In the genomic region with DNA sequence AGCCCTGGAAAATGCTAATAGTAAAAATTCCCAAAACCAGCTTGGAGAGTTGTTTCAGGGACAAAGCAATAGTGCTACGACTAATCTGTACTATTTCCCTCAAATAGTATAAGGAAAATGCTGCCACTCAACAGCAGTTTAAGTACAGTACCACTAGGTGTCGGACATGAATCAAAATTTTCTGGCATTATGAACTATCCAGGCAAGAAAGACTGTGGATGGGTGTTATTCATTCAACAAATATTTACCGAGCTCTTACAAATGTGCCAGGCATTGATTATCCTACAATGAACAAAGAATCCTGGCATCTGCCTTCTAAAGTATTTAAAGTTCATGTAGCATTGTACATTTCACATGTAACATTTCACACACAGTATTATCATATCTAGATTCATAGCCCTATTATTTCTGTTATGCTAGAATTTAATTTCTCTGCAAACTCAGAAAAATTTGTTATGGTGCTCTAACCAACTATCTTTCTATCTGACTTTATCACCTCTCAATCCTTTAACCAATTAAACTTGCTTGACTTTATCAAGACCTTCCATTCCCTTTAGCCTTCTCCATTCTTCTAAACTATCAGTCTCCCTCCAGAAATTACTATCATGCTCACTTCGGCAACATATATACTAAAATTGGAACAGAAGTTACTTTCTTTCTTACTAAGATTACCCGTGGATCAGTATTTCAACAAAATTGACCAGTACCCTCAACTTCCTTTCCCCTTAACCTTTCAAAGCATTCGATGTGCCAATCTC, we compare ENCODE assay signal across 1 cellular context.
TF ChIP-seq lines count a peak whose summit lies in the region.

No MANE protein-coding gene starts in this region.

TF ChIP-seq in K562, 482 proteins besides CTCF, POLR2A, EP300 and RAD21 (continued from another document and continues in another):
- TF ChIP-seq, protein P1, sequence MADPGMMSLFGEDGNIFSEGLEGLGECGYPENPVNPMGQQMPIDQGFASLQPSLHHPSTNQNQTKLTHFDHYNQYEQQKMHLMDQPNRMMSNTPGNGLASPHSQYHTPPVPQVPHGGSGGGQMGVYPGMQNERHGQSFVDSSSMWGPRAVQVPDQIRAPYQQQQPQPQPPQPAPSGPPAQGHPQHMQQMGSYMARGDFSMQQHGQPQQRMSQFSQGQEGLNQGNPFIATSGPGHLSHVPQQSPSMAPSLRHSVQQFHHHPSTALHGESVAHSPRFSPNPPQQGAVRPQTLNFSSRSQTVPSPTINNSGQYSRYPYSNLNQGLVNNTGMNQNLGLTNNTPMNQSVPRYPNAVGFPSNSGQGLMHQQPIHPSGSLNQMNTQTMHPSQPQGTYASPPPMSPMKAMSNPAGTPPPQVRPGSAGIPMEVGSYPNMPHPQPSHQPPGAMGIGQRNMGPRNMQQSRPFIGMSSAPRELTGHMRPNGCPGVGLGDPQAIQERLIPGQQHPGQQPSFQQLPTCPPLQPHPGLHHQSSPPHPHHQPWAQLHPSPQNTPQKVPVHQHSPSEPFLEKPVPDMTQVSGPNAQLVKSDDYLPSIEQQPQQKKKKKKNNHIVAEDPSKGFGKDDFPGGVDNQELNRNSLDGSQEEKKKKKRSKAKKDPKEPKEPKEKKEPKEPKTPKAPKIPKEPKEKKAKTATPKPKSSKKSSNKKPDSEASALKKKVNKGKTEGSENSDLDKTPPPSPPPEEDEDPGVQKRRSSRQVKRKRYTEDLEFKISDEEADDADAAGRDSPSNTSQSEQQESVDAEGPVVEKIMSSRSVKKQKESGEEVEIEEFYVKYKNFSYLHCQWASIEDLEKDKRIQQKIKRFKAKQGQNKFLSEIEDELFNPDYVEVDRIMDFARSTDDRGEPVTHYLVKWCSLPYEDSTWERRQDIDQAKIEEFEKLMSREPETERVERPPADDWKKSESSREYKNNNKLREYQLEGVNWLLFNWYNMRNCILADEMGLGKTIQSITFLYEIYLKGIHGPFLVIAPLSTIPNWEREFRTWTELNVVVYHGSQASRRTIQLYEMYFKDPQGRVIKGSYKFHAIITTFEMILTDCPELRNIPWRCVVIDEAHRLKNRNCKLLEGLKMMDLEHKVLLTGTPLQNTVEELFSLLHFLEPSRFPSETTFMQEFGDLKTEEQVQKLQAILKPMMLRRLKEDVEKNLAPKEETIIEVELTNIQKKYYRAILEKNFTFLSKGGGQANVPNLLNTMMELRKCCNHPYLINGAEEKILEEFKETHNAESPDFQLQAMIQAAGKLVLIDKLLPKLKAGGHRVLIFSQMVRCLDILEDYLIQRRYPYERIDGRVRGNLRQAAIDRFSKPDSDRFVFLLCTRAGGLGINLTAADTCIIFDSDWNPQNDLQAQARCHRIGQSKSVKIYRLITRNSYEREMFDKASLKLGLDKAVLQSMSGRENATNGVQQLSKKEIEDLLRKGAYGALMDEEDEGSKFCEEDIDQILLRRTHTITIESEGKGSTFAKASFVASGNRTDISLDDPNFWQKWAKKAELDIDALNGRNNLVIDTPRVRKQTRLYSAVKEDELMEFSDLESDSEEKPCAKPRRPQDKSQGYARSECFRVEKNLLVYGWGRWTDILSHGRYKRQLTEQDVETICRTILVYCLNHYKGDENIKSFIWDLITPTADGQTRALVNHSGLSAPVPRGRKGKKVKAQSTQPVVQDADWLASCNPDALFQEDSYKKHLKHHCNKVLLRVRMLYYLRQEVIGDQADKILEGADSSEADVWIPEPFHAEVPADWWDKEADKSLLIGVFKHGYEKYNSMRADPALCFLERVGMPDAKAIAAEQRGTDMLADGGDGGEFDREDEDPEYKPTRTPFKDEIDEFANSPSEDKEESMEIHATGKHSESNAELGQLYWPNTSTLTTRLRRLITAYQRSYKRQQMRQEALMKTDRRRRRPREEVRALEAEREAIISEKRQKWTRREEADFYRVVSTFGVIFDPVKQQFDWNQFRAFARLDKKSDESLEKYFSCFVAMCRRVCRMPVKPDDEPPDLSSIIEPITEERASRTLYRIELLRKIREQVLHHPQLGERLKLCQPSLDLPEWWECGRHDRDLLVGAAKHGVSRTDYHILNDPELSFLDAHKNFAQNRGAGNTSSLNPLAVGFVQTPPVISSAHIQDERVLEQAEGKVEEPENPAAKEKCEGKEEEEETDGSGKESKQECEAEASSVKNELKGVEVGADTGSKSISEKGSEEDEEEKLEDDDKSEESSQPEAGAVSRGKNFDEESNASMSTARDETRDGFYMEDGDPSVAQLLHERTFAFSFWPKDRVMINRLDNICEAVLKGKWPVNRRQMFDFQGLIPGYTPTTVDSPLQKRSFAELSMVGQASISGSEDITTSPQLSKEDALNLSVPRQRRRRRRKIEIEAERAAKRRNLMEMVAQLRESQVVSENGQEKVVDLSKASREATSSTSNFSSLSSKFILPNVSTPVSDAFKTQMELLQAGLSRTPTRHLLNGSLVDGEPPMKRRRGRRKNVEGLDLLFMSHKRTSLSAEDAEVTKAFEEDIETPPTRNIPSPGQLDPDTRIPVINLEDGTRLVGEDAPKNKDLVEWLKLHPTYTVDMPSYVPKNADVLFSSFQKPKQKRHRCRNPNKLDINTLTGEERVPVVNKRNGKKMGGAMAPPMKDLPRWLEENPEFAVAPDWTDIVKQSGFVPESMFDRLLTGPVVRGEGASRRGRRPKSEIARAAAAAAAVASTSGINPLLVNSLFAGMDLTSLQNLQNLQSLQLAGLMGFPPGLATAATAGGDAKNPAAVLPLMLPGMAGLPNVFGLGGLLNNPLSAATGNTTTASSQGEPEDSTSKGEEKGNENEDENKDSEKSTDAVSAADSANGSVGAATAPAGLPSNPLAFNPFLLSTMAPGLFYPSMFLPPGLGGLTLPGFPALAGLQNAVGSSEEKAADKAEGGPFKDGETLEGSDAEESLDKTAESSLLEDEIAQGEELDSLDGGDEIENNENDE (IDR thresholded peaks at IDR 0.05; ENCODE audit: low read depth, low read length): no peak
- TF ChIP-seq ZBTB17 (CRISPR knock-in tag; IDR thresholded peaks at IDR 0.05): no peak
- TF ChIP-seq POU5F1 (IDR thresholded peaks at IDR 0.05; ENCODE audit: borderline replicate concordance, low read depth, low read length, partially characterized antibody): no peak
- no peak for TF ChIP-seq POLR2H (tag; IDR thresholded peaks at IDR 0.05; ENCODE audit: low read depth)
- no peak for TF ChIP-seq HNRNPH1 (optimal IDR thresholded peaks at IDR 0.05; ENCODE audit: low read depth, low read length)
- peak; percentile 9; the same call in 1 of the 2 replicates for TF ChIP-seq RB1 (IDR thresholded peaks at IDR 0.05; ENCODE audit: low read depth)
- TF ChIP-seq, protein P2, sequence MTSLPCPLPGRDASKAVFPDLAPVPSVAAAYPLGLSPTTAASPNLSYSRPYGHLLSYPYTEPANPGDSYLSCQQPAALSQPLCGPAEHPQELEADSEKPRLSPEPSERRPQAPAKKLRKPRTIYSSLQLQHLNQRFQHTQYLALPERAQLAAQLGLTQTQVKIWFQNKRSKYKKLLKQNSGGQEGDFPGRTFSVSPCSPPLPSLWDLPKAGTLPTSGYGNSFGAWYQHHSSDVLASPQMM (CRISPR knock-in tag; IDR thresholded peaks at IDR 0.05): no peak
- no peak for TF ChIP-seq SREBF2 (CRISPR knock-in tag; IDR thresholded peaks at IDR 0.05)
- TF ChIP-seq CEBPG (CRISPR knock-in tag; IDR thresholded peaks at IDR 0.05): no peak
- TF ChIP-seq CEBPG (tag; conservative IDR thresholded peaks at IDR 0.05 in 1 of 2, IDR thresholded peaks at IDR 0.05 in 1 of 2): no peak
- TF ChIP-seq, protein P3, sequence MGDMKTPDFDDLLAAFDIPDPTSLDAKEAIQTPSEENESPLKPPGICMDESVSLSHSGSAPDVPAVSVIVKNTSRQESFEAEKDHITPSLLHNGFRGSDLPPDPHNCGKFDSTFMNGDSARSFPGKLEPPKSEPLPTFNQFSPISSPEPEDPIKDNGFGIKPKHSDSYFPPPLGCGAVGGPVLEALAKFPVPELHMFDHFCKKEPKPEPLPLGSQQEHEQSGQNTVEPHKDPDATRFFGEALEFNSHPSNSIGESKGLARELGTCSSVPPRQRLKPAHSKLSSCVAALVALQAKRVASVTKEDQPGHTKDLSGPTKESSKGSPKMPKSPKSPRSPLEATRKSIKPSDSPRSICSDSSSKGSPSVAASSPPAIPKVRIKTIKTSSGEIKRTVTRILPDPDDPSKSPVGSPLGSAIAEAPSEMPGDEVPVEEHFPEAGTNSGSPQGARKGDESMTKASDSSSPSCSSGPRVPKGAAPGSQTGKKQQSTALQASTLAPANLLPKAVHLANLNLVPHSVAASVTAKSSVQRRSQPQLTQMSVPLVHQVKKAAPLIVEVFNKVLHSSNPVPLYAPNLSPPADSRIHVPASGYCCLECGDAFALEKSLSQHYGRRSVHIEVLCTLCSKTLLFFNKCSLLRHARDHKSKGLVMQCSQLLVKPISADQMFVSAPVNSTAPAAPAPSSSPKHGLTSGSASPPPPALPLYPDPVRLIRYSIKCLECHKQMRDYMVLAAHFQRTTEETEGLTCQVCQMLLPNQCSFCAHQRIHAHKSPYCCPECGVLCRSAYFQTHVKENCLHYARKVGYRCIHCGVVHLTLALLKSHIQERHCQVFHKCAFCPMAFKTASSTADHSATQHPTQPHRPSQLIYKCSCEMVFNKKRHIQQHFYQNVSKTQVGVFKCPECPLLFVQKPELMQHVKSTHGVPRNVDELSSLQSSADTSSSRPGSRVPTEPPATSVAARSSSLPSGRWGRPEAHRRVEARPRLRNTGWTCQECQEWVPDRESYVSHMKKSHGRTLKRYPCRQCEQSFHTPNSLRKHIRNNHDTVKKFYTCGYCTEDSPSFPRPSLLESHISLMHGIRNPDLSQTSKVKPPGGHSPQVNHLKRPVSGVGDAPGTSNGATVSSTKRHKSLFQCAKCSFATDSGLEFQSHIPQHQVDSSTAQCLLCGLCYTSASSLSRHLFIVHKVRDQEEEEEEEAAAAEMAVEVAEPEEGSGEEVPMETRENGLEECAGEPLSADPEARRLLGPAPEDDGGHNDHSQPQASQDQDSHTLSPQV (IDR thresholded peaks at IDR 0.05): peak; percentile 38; the same call in 1 of the 2 replicates
- TF ChIP-seq KLF16 (IDR thresholded peaks at IDR 0.05): no peak
- TF ChIP-seq HDAC1 (IDR thresholded peaks at IDR 0.05): no peak
- TF ChIP-seq, protein P4, sequence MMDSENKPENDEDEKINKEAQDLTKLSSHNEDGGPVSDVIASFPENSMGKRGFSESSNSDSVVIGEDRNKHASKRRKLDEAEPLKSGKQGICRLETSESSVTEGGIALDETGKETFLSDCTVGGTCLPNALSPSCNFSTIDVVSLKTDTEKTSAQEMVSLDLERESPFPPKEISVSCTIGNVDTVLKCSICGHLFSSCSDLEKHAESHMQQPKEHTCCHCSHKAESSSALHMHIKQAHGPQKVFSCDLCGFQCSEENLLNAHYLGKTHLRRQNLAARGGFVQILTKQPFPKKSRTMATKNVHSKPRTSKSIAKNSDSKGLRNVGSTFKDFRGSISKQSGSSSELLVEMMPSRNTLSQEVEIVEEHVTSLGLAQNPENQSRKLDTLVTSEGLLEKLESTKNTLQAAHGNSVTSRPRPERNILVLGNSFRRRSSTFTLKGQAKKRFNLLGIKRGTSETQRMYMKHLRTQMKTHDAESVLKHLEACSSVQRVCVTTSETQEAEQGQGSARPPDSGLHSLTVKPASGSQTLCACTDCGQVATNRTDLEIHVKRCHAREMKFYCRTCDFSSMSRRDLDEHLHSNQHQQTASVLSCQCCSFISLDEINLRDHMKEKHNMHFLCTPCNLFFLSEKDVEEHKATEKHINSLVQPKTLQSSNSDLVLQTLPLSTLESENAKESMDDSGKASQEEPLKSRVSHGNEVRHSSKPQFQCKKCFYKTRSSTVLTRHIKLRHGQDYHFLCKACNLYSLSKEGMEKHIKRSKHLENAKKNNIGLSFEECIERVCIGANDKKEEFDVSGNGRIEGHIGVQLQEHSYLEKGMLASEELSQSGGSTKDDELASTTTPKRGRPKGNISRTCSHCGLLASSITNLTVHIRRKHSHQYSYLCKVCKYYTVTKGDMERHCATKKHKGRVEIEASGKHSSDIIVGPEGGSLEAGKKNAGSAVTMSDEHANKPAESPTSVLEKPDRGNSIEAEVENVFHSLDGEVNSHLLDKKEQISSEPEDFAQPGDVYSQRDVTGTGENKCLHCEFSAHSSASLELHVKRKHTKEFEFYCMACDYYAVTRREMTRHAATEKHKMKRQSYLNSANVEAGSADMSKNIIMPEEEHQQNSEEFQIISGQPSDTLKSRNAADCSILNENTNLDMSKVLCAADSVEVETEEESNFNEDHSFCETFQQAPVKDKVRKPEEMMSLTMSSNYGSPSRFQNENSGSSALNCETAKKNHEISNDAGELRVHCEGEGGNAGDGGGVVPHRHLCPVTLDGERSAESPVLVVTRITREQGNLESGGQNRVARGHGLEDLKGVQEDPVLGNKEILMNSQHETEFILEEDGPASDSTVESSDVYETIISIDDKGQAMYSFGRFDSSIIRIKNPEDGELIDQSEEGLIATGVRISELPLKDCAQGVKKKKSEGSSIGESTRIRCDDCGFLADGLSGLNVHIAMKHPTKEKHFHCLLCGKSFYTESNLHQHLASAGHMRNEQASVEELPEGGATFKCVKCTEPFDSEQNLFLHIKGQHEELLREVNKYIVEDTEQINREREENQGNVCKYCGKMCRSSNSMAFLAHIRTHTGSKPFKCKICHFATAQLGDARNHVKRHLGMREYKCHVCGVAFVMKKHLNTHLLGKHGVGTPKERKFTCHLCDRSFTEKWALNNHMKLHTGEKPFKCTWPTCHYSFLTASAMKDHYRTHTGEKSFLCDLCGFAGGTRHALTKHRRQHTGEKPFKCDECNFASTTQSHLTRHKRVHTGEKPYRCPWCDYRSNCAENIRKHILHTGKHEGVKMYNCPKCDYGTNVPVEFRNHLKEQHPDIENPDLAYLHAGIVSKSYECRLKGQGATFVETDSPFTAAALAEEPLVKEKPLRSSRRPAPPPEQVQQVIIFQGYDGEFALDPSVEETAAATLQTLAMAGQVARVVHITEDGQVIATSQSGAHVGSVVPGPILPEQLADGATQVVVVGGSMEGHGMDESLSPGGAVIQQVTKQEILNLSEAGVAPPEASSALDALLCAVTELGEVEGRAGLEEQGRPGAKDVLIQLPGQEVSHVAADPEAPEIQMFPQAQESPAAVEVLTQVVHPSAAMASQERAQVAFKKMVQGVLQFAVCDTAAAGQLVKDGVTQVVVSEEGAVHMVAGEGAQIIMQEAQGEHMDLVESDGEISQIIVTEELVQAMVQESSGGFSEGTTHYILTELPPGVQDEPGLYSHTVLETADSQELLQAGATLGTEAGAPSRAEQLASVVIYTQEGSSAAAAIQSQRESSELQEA (IDR thresholded peaks at IDR 0.05; ENCODE audit: low read depth): no peak
- TF ChIP-seq FOXK2 (conservative IDR thresholded peaks at IDR 0.05 in 1 of 2, IDR thresholded peaks at IDR 0.05 in 1 of 2; ENCODE audit: low read depth in 2 of 2): no peak
- TF ChIP-seq, protein P5, sequence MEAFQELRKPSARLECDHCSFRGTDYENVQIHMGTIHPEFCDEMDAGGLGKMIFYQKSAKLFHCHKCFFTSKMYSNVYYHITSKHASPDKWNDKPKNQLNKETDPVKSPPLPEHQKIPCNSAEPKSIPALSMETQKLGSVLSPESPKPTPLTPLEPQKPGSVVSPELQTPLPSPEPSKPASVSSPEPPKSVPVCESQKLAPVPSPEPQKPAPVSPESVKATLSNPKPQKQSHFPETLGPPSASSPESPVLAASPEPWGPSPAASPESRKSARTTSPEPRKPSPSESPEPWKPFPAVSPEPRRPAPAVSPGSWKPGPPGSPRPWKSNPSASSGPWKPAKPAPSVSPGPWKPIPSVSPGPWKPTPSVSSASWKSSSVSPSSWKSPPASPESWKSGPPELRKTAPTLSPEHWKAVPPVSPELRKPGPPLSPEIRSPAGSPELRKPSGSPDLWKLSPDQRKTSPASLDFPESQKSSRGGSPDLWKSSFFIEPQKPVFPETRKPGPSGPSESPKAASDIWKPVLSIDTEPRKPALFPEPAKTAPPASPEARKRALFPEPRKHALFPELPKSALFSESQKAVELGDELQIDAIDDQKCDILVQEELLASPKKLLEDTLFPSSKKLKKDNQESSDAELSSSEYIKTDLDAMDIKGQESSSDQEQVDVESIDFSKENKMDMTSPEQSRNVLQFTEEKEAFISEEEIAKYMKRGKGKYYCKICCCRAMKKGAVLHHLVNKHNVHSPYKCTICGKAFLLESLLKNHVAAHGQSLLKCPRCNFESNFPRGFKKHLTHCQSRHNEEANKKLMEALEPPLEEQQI (IDR thresholded peaks at IDR 0.05): 0 out of 2 replicates have a peak, but pooled peaks have one; percentile 39
- TF ChIP-seq HOXB6 (CRISPR knock-in tag; IDR thresholded peaks at IDR 0.05; ENCODE audit: borderline replicate concordance): no peak
